16 cellular contexts compared by ENCODE assay signal in the genomic region with DNA sequence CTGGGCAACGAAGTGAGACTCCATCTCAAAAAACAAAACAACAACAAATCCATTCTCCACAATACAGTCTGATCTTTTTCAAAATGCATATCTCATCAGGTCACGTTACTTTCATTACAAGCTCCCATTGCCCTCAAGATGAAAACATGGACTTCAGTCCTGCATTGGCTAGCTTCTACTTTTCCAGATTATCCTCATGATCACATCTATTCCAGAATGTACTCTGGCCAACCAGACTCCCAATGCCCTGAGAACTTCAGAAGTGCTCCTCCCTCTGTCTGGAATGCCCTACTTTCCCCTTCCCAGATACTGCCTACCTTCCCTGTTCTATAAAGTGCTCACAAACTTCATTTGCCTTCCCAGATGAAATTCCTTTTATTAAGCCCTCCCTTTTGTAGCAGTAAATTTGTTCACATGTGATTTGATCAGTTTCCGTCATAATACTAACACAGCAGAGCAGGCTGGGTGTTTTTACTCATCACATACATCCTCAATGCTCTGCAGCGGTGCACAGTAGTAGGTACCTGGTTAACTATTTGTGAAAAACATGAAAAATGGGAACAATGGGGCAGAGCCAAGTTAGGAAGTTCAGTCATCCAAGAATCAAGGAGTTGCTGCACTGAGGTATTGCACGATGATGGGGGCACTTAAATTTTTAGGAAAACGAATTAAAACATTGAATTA. TPM values are rescaled to one million over a fixed set of nuclear protein-coding genes. Genes with fewer than 3 reads are reported as not detected.
DNase-seq lines count a peak whose midpoint lies in the region; ATAC-seq, FAIRE-seq and TF ChIP-seq lines count a peak whose summit lies in the region.
"Had no signal": no experiment of that assay in that cellular context is flagged by ENCODE, and none has a peak within 500 bp of the region (broad histone marks: within the 10 kb centered on the region; RNA-seq: fewer than 3 reads in every experiment).

No MANE protein-coding gene starts in this region.

- CTCF ChIA-PET in MCF 10A (lab: Yijun Ruan, JAX): interaction anchor here (0.7 to 5.5 kb wide), 2 partner anchors 11 to 16 kb away, joined by 3 to 31 read pairs; no protein-coding TSS in a partner anchor

- H3K9me3 ChIP-seq in breast epithelium (no peaks in the 10 kb centered on the region), mucosa of descending colon (no peaks in the 10 kb centered on the region)
- H3K9me3 ChIP-seq: prostate gland had no signal

- peaks cover 15% of the 10 kb centered on the region for H3K4me1 Mint-ChIP-seq in MCF 10A (ENCODE audit: insufficient read depth, unreplicated experiment)
- peaks cover 28% of the 10 kb centered on the region for H3K4me1 Mint-ChIP-seq in chondrocyte (ENCODE audit: low read depth)
- peaks cover 9 to 15% of the 10 kb centered on the region in 2 donors for H3K4me1 Mint-ChIP-seq in stimulated activated naive B cell treated with anti-CD40 and anti-IgM and Interleukin-4, amounts not matched to agents 10 μg/mL and 1 μg/mL and 100 μg/mL, for 72 hours

- BruUV-seq in MCF 10A (replicated peaks; lab: Mats Ljungman, UMichigan): no TSS peak

- POLR2A ChIA-PET in MCF 10A (lab: Yijun Ruan, JAX): interaction anchor here (1.2 to 2.1 kb wide), 2 partner anchors 9 to 11 kb away, joined by 4 to 5 read pairs; no protein-coding TSS in a partner anchor

- H3K27me3 ChIP-seq in breast epithelium: no peaks in the 10 kb centered on the region

- H3K9me3 Mint-ChIP-seq in MCF 10A (ENCODE audit: unreplicated experiment) (no peaks in the 10 kb centered on the region), chondrocyte (ENCODE audit: low read depth) (no peaks in the 10 kb centered on the region)
- H3K9me3 Mint-ChIP-seq in stimulated activated naive B cell treated with anti-CD40 and anti-IgM and Interleukin-4, amounts not matched to agents 10 μg/mL and 1 μg/mL and 100 μg/mL, for 72 hours: peaks cover 0 to 5% of the 10 kb centered on the region in 2 donors
- H3K9me3 Mint-ChIP-seq: activated CD4-positive, alpha-beta T cell treated with anti-CD3 and anti-CD28 coated beads, Interleukin-2, amount 10 ng/mL, durations not matched to agents 7 days and 5 days; activated T-helper 2 cell treated with anti-CD3 and anti-CD28 coated beads, Interferon-gamma antibody, Interleukin-2, Interleukin-4, amounts not matched to agents 10 μg/mL and 5 μg/mL and 100 μg/mL, durations not matched to agents 14 hours and 24 hours and 36 hours had no signal

- H3K36me3 Mint-ChIP-seq in MCF 10A (ENCODE audit: insufficient read depth, unreplicated experiment): peaks cover 45% of the 10 kb centered on the region
- H3K36me3 Mint-ChIP-seq in chondrocyte (ENCODE audit: low read depth): peaks cover 15% of the 10 kb centered on the region
- peaks cover 24 to 30% of the 10 kb centered on the region in 2 donors for H3K36me3 Mint-ChIP-seq in stimulated activated naive B cell treated with anti-CD40 and anti-IgM and Interleukin-4, amounts not matched to agents 10 μg/mL and 1 μg/mL and 100 μg/mL, for 72 hours

- no peak for ATAC-seq in stimulated activated naive B cell treated with anti-CD40 and anti-IgM and Interleukin-4, amounts not matched to agents 10 μg/mL and 1 μg/mL and 100 μg/mL, for 72 hours (replicated peaks)
- ATAC-seq in mucosa of descending colon: no peak

- intact Hi-C loops in MCF 10A (cut with micrococcal nuclease) (no loop called here), breast epithelium (cut with DNase I; ENCODE audit: low total_unique reads) (no loop called here), mucosa of descending colon (cut with DNase I, micrococcal nuclease) (no loop called here)

- H3K4me1 ChIP-seq in breast epithelium (peaks cover 0 to 6% of the 10 kb centered on the region in 2 donors), mucosa of descending colon (ENCODE audit: low read depth) (peaks cover 20% of the 10 kb centered on the region)
- H3K4me1 ChIP-seq: prostate gland had no signal

- H3K27ac Mint-ChIP-seq in MCF 10A (ENCODE audit: low read depth, unreplicated experiment): no peak overlapping the region
- H3K27ac Mint-ChIP-seq in chondrocyte (ENCODE audit: unreplicated experiment): no peak overlapping the region
- peak overlapping the region; percentile 86 for H3K27ac Mint-ChIP-seq in stimulated activated naive B cell treated with anti-CD40 and anti-IgM and Interleukin-4, amounts not matched to agents 10 μg/mL and 1 μg/mL and 100 μg/mL, for 72 hours
- H3K27ac Mint-ChIP-seq: activated CD4-positive, alpha-beta T cell treated with anti-CD3 and anti-CD28 coated beads, Interleukin-2, amount 10 ng/mL, durations not matched to agents 7 days and 5 days; type B pancreatic cell had no signal

- no peak overlapping the region for H3K4me3 Mint-ChIP-seq in MCF 10A (ENCODE audit: unreplicated experiment)
- H3K4me3 Mint-ChIP-seq in chondrocyte (ENCODE audit: unreplicated experiment): no peak overlapping the region
- peak overlapping the region in 1 of 2 donors; percentile 4 for H3K4me3 Mint-ChIP-seq in stimulated activated naive B cell treated with anti-CD40 and anti-IgM and Interleukin-4, amounts not matched to agents 10 μg/mL and 1 μg/mL and 100 μg/mL, for 72 hours
- H3K4me3 Mint-ChIP-seq: activated CD4-positive, alpha-beta T cell treated with anti-CD3 and anti-CD28 coated beads, Interleukin-2, amount 10 ng/mL, durations not matched to agents 7 days and 5 days; type B pancreatic cell had no signal

- peak; percentile 34 for DNase-seq in MCF 10A (ENCODE audit: unreplicated experiment)
- DNase-seq in breast epithelium (ENCODE audit: low spot score in 2 of 2): no peak
- DNase-seq in RCC 7860 (ENCODE audit: low spot score): peak; percentile 19
- DNase-seq in chondrocyte (ENCODE audit: low spot score): no peak
- DNase-seq in stimulated activated naive B cell treated with anti-CD40 and anti-IgM and Interleukin-4, amounts not matched to agents 10 μg/mL and 1 μg/mL and 100 μg/mL, for 72 hours: no peak
- no peak for DNase-seq in mucosa of descending colon
- DNase-seq in G401 (ENCODE audit: low spot score): no peak
- no peak for DNase-seq in HuH-7.5 (ENCODE audit: low spot score)
- DNase-seq: activated CD4-positive, alpha-beta T cell treated with anti-CD3 and anti-CD28 coated beads, Interleukin-2, amount 10 ng/mL, durations not matched to agents 7 days and 5 days; COR-L47; effector CD4-positive, alpha-beta T cell; NCI-H2107 had no signal

- no peak for TF ChIP-seq POLR2A in breast epithelium (IDR thresholded peaks at IDR 0.05)

- H3K27me3 Mint-ChIP-seq in MCF 10A (ENCODE audit: insufficient read depth, unreplicated experiment) (no peaks in the 10 kb centered on the region), chondrocyte (ENCODE audit: low read depth) (no peaks in the 10 kb centered on the region)
- H3K27me3 Mint-ChIP-seq in stimulated activated naive B cell treated with anti-CD40 and anti-IgM and Interleukin-4, amounts not matched to agents 10 μg/mL and 1 μg/mL and 100 μg/mL, for 72 hours: no peaks in the 10 kb centered on the region
- H3K27me3 Mint-ChIP-seq: activated CD4-positive, alpha-beta T cell treated with anti-CD3 and anti-CD28 coated beads, Interleukin-2, amount 10 ng/mL, durations not matched to agents 7 days and 5 days; type B pancreatic cell had no signal

- no peak for FAIRE-seq in RCC 7860 (lab: Jason Lieb, UNC)
- FAIRE-seq: islet of Langerhans had no signal

- H3K36me3 ChIP-seq in breast epithelium: peaks cover 5% of the 10 kb centered on the region
- H3K36me3 ChIP-seq in mucosa of descending colon (ENCODE audit: low read depth): peaks cover 13% of the 10 kb centered on the region
- H3K36me3 ChIP-seq: prostate gland had no signal

- TF ChIP-seq CTCF in MCF 10A (IDR thresholded peaks at IDR 0.05; ENCODE audit: unreplicated experiment) (no peak), breast epithelium (IDR thresholded peaks at IDR 0.05) (no peak), chondrocyte (IDR thresholded peaks at IDR 0.05) (peak; percentile 11), mucosa of descending colon (IDR thresholded peaks at IDR 0.05) (no peak)

- in situ Hi-C loops in G401 (cut with HindIII; ENCODE audit: low sequenced_read_pairs): no loop called here

- no peak overlapping the region for H3K27ac ChIP-seq in breast epithelium
- H3K27ac ChIP-seq: prostate gland had no signal

- H3K4me3 ChIP-seq in breast epithelium (no peak overlapping the region), mucosa of descending colon (no peak overlapping the region)
- H3K4me3 ChIP-seq: prostate gland had no signal

RNA-seq across cellular contexts. Expression of a gene that starts 5.3 kb away (rescaled TPM):
- total RNA-seq in MCF 10A (2022): 205 and 409 TPM in 2 replicates
- total RNA-seq in breast epithelium: 100 to 1,000 TPM in 2 of 3 donors, 10 to 100 TPM in 1; 36.5 to 196 (median 114) TPM
- 52.5 to 78.9 TPM (median 58.2 TPM) in 3 replicates for total RNA-seq in chondrocyte
- 10 to 100 TPM; 20.9 to 31.4 (median 24.3) TPM for total RNA-seq in mucosa of descending colon
- 278 and 380 TPM in 2 replicates for total RNA-seq in G401 (2014; rRNA removed; shearing (Covaris generic))

RNA-seq across cellular contexts. Expression of a gene that starts 43.8 kb away (rescaled TPM):
- total RNA-seq in MCF 10A (2022): 6.0 and 15.0 TPM in 2 replicates
- 1 to 10 TPM; 4.7 to 7.4 (median 5.2) TPM for total RNA-seq in breast epithelium
- total RNA-seq in chondrocyte: 24.0 to 31.5 TPM (median 31.2 TPM) in 3 replicates
- 10 to 100 TPM in 1 of 3 donors, 1 to 10 TPM in 2; 2.1 to 17.7 (median 4.8) TPM for total RNA-seq in mucosa of descending colon
- total RNA-seq in G401 (2014; rRNA removed; shearing (Covaris generic)): 9.0 and 15.6 TPM in 2 replicates

Comparison
In these comparisons a context has a peak if more than half of its experiments do, and no peak if none do; other contexts are left out.
1. DNase-seq: peak in MCF 10A (single experiment) and RCC 7860 (single experiment); none in breast epithelium (0 of 2), chondrocyte (single experiment), stimulated activated naive B cell treated with anti-CD40 and anti-IgM and Interleukin-4, amounts not matched to agents 10 μg/mL and 1 μg/mL and 100 μg/mL, for 72 hours (single experiment), mucosa of descending colon (0 of 3), G401 (single experiment) and HuH-7.5 (single experiment).